ENCODE assay signal across 8 cellular contexts in genomic region chr22:43481528-43482309, GRCh38.
A peak's percentile ranks its signal among the peaks of the same experiment; 100 is the strongest.
DNase-seq lines count a peak whose midpoint lies in the region; ATAC-seq, FAIRE-seq and TF ChIP-seq lines count a peak whose summit lies in the region.

No MANE protein-coding gene starts in this region.

- peak overlapping the region; percentile 49 for H3K4me3 Mint-ChIP-seq in T-helper 2 cell treated with Interferon-gamma antibody and Interleukin-4, amounts not matched to agents 5 μg/mL and 100 μg/mL, for 36 hours

- CTCF ChIA-PET in K562 (lab: Yijun Ruan, JAX; ENCODE audit: low intra/inter-chr PET ratio), result no interaction called here
- CTCF ChIA-PET in HEK293T (lab: Yijun Ruan, JAX), result interaction anchor here (1.0 kb wide), 1 partner anchor 216 kb away, joined by 4 read pairs; no protein-coding TSS in a partner anchor

- TF ChIP-seq CTCF in K562 (IDR thresholded peaks at IDR 0.05 in 2 of 3, conservative IDR thresholded peaks at IDR 0.05 in 1 of 3; ENCODE audit: insufficient read depth in 2 of 3, low read depth in 1 of 3, low read length in 3 of 3), result peak; percentile 16 to 17 (median 17); a peak in 2 of 6 replicates
- TF ChIP-seq CTCF in spleen (IDR thresholded peaks at IDR 0.05 in 8 of 11, conservative IDR thresholded peaks at IDR 0.05 in 3 of 11), result peak in 4 of 11 experiments; percentile 18 to 43 (median 28)

- FAIRE-seq in K562 (lab: Jason Lieb, UNC), result no peak

- H3K27me3 ChIP-seq in K562 (ENCODE audit: control insufficient read depth in 2 of 2, insufficient read depth in 2 of 2, low read length in 2 of 2) (no peaks in the 10 kb centered on the region; a peak in 2 of 5 replicates), spleen (replicated peaks in 1 of 7) (peaks cover 0 to 21% (median 0%) of the 10 kb centered on the region in 7 donors)

- H3K4me1 Mint-ChIP-seq in T-helper 2 cell treated with Interferon-gamma antibody and Interleukin-4, amounts not matched to agents 5 μg/mL and 100 μg/mL, for 36 hours (ENCODE audit: low read depth), result peaks cover 5% of the 10 kb centered on the region

- TF ChIP-seq POLR2A in K562 (conservative IDR thresholded peaks at IDR 0.05) (no peak), spleen (IDR thresholded peaks at IDR 0.05) (no peak)

- no peak for TF ChIP-seq EP300 in K562 (IDR thresholded peaks at IDR 0.05; ENCODE audit: low read length)

- no peaks in the 10 kb centered on the region for H3K9me3 Mint-ChIP-seq in T-helper 2 cell treated with Interferon-gamma antibody and Interleukin-4, amounts not matched to agents 5 μg/mL and 100 μg/mL, for 36 hours

- no peaks in the 10 kb centered on the region for H3K9me1 ChIP-seq in K562 (ENCODE audit: control insufficient read depth, insufficient read depth, low read length)

- H3K79me2 ChIP-seq in K562 (ENCODE audit: control insufficient read depth, insufficient read depth, low read length), result no peaks in the 10 kb centered on the region

- TF ChIP-seq RAD21 in K562 (CRISPR knock-in tag; conservative IDR thresholded peaks at IDR 0.05 in 1 of 2, IDR thresholded peaks at IDR 0.05 in 1 of 2), result no peak

- POLR2A ChIA-PET in K562 (lab: Yijun Ruan, JAX), result no interaction called here
- POLR2A ChIA-PET in HEK293T (lab: Yijun Ruan, JAX), result no interaction called here

- H4K20me1 ChIP-seq in K562 (replicated peaks; ENCODE audit: control insufficient read depth, insufficient read depth, low read length), result no peaks in the 10 kb centered on the region; the same call in 1 of the 2 replicates

- no peak overlapping the region for H3K9ac ChIP-seq in K562 (ENCODE audit: insufficient read depth in 1 of 2, low read depth in 2 of 2, low read length in 2 of 2)

- H3K4me3 ChIP-seq in K562, result no peak overlapping the region
- peak overlapping the region in 4 of 8 donors; percentile 20 to 56 (median 26) for H3K4me3 ChIP-seq in spleen

- H3K9me3 ChIP-seq in K562 (replicated peaks; ENCODE audit: control insufficient read depth, insufficient read depth, low read depth, low read length) (no peaks in the 10 kb centered on the region), spleen (no peaks in the 10 kb centered on the region)

- no TSS peak for BruUV-seq in K562 (replicated peaks; lab: Mats Ljungman, UMichigan)

- no peak overlapping the region for H3K4me2 ChIP-seq in K562 (ENCODE audit: insufficient read depth, low read length)

- H3K27ac Mint-ChIP-seq in T-helper 2 cell treated with Interferon-gamma antibody and Interleukin-4, amounts not matched to agents 5 μg/mL and 100 μg/mL, for 36 hours, result peak overlapping the region; percentile 76

- H2AFZ ChIP-seq in K562 (ENCODE audit: low read depth, low read length), result no peak overlapping the region

- H3K36me3 ChIP-seq in K562 (ENCODE audit: control insufficient read depth, insufficient read depth, low read length) (no peaks in the 10 kb centered on the region), spleen (no peaks in the 10 kb centered on the region)

- no peak for ATAC-seq in K562
- no peak for ATAC-seq in HG03175 (IDR thresholded peaks at IDR 0.05; ENCODE audit: unreplicated experiment)
- no peak for ATAC-seq in GM21529 (IDR thresholded peaks at IDR 0.05; ENCODE audit: unreplicated experiment)

- H3K27me3 Mint-ChIP-seq in T-helper 2 cell treated with Interferon-gamma antibody and Interleukin-4, amounts not matched to agents 5 μg/mL and 100 μg/mL, for 36 hours (ENCODE audit: low read depth), result no peaks in the 10 kb centered on the region

- in situ Hi-C loops in K562 (cut with MboI), result no loop called here

- H3K4me1 ChIP-seq in K562 (replicated peaks in 1 of 2; ENCODE audit: control insufficient read depth in 2 of 2, insufficient read depth in 2 of 2, low read length in 2 of 2), result no peaks in the 10 kb centered on the region
- peaks cover 0 to 22% (median 5%) of the 10 kb centered on the region in 6 donors for H3K4me1 ChIP-seq in spleen

- H3K27ac ChIP-seq in K562 (ENCODE audit: extremely low read depth, low read depth, low read length) (no peak overlapping the region), spleen (peak overlapping the region in 3 of 8 donors; percentile 23 to 49 (median 31))

- no peaks in the 10 kb centered on the region for H3K36me3 Mint-ChIP-seq in T-helper 2 cell treated with Interferon-gamma antibody and Interleukin-4, amounts not matched to agents 5 μg/mL and 100 μg/mL, for 36 hours (ENCODE audit: low read depth)

- intact Hi-C loops in K562 (cut with micrococcal nuclease) (no loop called here), spleen (cut with DNase I; ENCODE audit: low total_unique reads) (no loop called here)

- WGBS in K562 (ENCODE audit: insufficient coverage, low coverage, missing lambda C conversion rate), result 1% methylated on average over 18 of the region's 18 CpGs
- WGBS in spleen, 5 donors, result 17 to 28% (median 19%) methylated on average over 18 of the region's 18 CpGs

- no peak for DNase-seq in T-helper 2 cell treated with Interferon-gamma antibody and Interleukin-4, amounts not matched to agents 5 μg/mL and 100 μg/mL, for 36 hours (ENCODE audit: low spot score)
- DNase-seq in T-helper 2 cell (no peak), MV-4-11 (lab: John Stamatoyannopoulos, UW) (peak; percentile 80), K562 (ENCODE audit: extremely low read depth in 1 of 4, low spot score in 3 of 4) (peak in 2 of 4 experiments; percentile 4 to 9), spleen (peak; percentile 78), HEK293T (ENCODE audit: extremely low spot score) (no peak)

TF ChIP-seq in K562, 482 proteins besides CTCF, POLR2A, EP300 and RAD21 (continues in another document):
- no peak for TF ChIP-seq ZNF347 (CRISPR knock-in tag; IDR thresholded peaks at IDR 0.05; ENCODE audit: low read depth)
- TF ChIP-seq ZC3H4 (CRISPR knock-in tag; IDR thresholded peaks at IDR 0.05; ENCODE audit: borderline replicate concordance), result no peak
- TF ChIP-seq NCOA2 (IDR thresholded peaks at IDR 0.05; ENCODE audit: partially characterized antibody in 2 of 2), result no peak
- no peak for TF ChIP-seq ZNF12 (CRISPR knock-in tag; IDR thresholded peaks at IDR 0.05)
- no peak for TF ChIP-seq GABPA (tag; conservative IDR thresholded peaks at IDR 0.05; ENCODE audit: low read depth)
- no peak for TF ChIP-seq ZNF324 (CRISPR knock-in tag; IDR thresholded peaks at IDR 0.05)
- TF ChIP-seq E4F1 (CRISPR knock-in tag; IDR thresholded peaks at IDR 0.05; ENCODE audit: borderline replicate concordance), result no peak
- no peak for TF ChIP-seq MEF2A (IDR thresholded peaks at IDR 0.05; ENCODE audit: control insufficient read depth, low read depth, low read length)

TF ChIP-seq in HEK293T, 16 proteins besides CTCF, POLR2A, EP300 and RAD21:
- no peak for TF ChIP-seq TARDBP (IDR thresholded peaks at IDR 0.05)
- no peak for TF ChIP-seq FOXM1 (IDR thresholded peaks at IDR 0.05; ENCODE audit: borderline replicate concordance)
- TF ChIP-seq HDGF (IDR thresholded peaks at IDR 0.05; ENCODE audit: borderline replicate concordance), result no peak
- no peak for TF ChIP-seq LEF1 (IDR thresholded peaks at IDR 0.05; ENCODE audit: borderline replicate concordance)
- TF ChIP-seq L3MBTL2 (conservative IDR thresholded peaks at IDR 0.05), result no peak
- TF ChIP-seq ARNT (IDR thresholded peaks at IDR 0.05), result no peak
- no peak for TF ChIP-seq SP1 (IDR thresholded peaks at IDR 0.05)
- TF ChIP-seq NFRKB (IDR thresholded peaks at IDR 0.05), result no peak
- TF ChIP-seq BHLHE40 (IDR thresholded peaks at IDR 0.05; ENCODE audit: borderline replicate concordance), result no peak
- TF ChIP-seq ZNF384 (IDR thresholded peaks at IDR 0.05), result no peak
- no peak for TF ChIP-seq FOXA1 (IDR thresholded peaks at IDR 0.05)
- TF ChIP-seq CTBP1 (IDR thresholded peaks at IDR 0.05; ENCODE audit: borderline replicate concordance), result no peak

Comparison
In these comparisons a context has a peak if more than half of its experiments do, and no peak if none do; other contexts are left out.
1. DNase-seq: peak in MV-4-11 (single experiment) and spleen (single experiment); none in T-helper 2 cell treated with Interferon-gamma antibody and Interleukin-4, amounts not matched to agents 5 μg/mL and 100 μg/mL, for 36 hours (single experiment), T-helper 2 cell (0 of 5) and HEK293T (single experiment).